ENCODE assay signal across 8 cellular contexts in the genomic region with DNA sequence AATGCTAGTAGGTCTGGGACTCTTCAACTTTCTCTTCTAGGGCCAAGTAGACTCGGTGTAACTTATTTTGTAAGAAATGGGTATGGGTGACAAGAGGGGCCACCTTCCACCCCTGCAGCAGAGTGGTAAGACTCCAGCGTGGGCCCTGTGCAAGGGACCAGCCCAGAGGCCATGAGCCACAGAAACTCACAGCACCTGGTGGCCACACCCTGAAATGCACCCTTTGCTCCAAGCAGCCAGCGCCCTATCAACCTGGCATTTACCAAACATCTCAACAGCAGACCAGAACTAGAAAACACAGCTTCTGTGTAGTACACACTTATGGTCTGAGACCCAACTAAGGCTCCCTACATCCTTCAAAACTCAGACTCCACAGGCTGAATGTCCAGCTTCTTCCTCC. TPM values are rescaled to one million over a fixed set of nuclear protein-coding genes. Genes with fewer than 3 reads are reported as not detected.
A peak's percentile ranks its signal among the peaks of the same experiment; 100 is the strongest.
DNase-seq lines count a peak whose midpoint lies in the region; ATAC-seq and TF ChIP-seq lines count a peak whose summit lies in the region.

No MANE protein-coding gene starts in this region.

- peak; percentile 40 for TF ChIP-seq CTCF in natural killer cell (IDR thresholded peaks at IDR 0.05)
- peak; percentile 24 to 27 for TF ChIP-seq CTCF in tibial artery (IDR thresholded peaks at IDR 0.05)

- no peak overlapping the region for H3K27ac ChIP-seq in tibial artery

- H3K9me3 ChIP-seq in MG63 (no peaks in the 10 kb centered on the region), tibial artery (no peaks in the 10 kb centered on the region)

- no peaks in the 10 kb centered on the region for H3K27me3 Mint-ChIP-seq in natural killer cell (ENCODE audit: low read depth in 2 of 2)

- H3K4me3 ChIP-seq in MG63 (no peak overlapping the region), tibial artery (no peak overlapping the region)

- H3K4me3 Mint-ChIP-seq in natural killer cell: no peak overlapping the region

- H3K4me1 ChIP-seq in tibial artery: peaks cover 0 to under 1% (median 0%) of the 10 kb centered on the region in 4 donors

- H3K27ac Mint-ChIP-seq in natural killer cell: peak overlapping the region; percentile 29 to 35

- intact Hi-C loops in natural killer cell (cut with micrococcal nuclease) (loop anchor here (5.0 kb wide), 1 partner anchor 66 kb away; the partner anchor contains the start of gene ARL2), tibial artery (cut with DNase I; ENCODE audit: low total_unique reads) (no loop called here)

- no peaks in the 10 kb centered on the region for H3K9me3 Mint-ChIP-seq in natural killer cell

- H3K36me3 Mint-ChIP-seq in natural killer cell: no peaks in the 10 kb centered on the region

- DNase-seq in DMS53 (lab: John Stamatoyannopoulos, UW) (peak; percentile 77), DMS53 treated with DMSO at 0.1 percent for 48 hours (lab: John Stamatoyannopoulos, UW; ENCODE audit: unreplicated experiment) (no peak), MG63 (peak; percentile 27), dermis microvascular lymphatic vessel endothelial cell (ENCODE audit: low read depth in 2 of 2) (peak; percentile 33 to 52), natural killer cell (peak; percentile 32), tibial artery (no peak)
- DNase-seq in activated CD4-positive, alpha-beta T cell treated with anti-CD3 and anti-CD28 coated beads for 1 hour: peak; percentile 61

- H3K4me1 Mint-ChIP-seq in natural killer cell: peaks cover 4 to 6% of the 10 kb centered on the region in 2 donors

- ATAC-seq in natural killer cell (peak; percentile 74 to 79 (median 76)), GM18868 (IDR thresholded peaks at IDR 0.05; ENCODE audit: unreplicated experiment) (no peak)

- H3K27me3 ChIP-seq in MG63 (no peaks in the 10 kb centered on the region), tibial artery (no peaks in the 10 kb centered on the region)

- peaks cover 61% of the 10 kb centered on the region for H3K36me3 ChIP-seq in MG63
- H3K36me3 ChIP-seq in tibial artery: no peaks in the 10 kb centered on the region

RNA-seq across cellular contexts. Expression of gene CDCA5, which starts 5.7 kb away (rescaled TPM):
- 42.5 and 43.5 TPM in 2 replicates for total RNA-seq in MG63 (2014; rRNA removed; shearing (Covaris generic); ENCODE audit: low replicate concordance)
- 3.9 and 7.6 TPM in 2 replicates for total RNA-seq in dermis microvascular lymphatic vessel endothelial cell
- 1 to 10 TPM; 3.3 to 6.8 (median 3.8) TPM for total RNA-seq in natural killer cell

RNA-seq across cellular contexts. Expression of gene ZFPL1, which starts 5.9 kb away (rescaled TPM):
- 70.2 and 88.7 TPM in 2 replicates for total RNA-seq in MG63 (2014; rRNA removed; shearing (Covaris generic); ENCODE audit: low replicate concordance)
- total RNA-seq in dermis microvascular lymphatic vessel endothelial cell (20.7 and 24.7 TPM in 2 replicates), natural killer cell (10 to 100 TPM; 49.8 to 60.2 (median 50.8) TPM)

RNA-seq across cellular contexts. Expression of gene VPS51, which starts 17.9 kb away (rescaled TPM):
- total RNA-seq in MG63 (2014; rRNA removed; shearing (Covaris generic); ENCODE audit: low replicate concordance): 60.9 and 117 TPM in 2 replicates
- total RNA-seq in dermis microvascular lymphatic vessel endothelial cell (186 and 271 TPM in 2 replicates), natural killer cell (100 to 1,000 TPM; 180 to 197 (median 184) TPM)

RNA-seq across cellular contexts. Expression of gene NAALADL1, which starts 19.8 kb away (rescaled TPM):
- total RNA-seq in MG63 (2014; rRNA removed; shearing (Covaris generic); ENCODE audit: low replicate concordance): not detected in 2 replicates
- total RNA-seq in dermis microvascular lymphatic vessel endothelial cell: 15.1 and 16.6 TPM in 2 replicates
- total RNA-seq in natural killer cell: 10 to 100 TPM; 41.6 to 54.1 (median 46.0) TPM

RNA-seq across cellular contexts. Expression of gene TM7SF2, which starts 33.5 kb away (rescaled TPM):
- total RNA-seq in MG63 (2014; rRNA removed; shearing (Covaris generic); ENCODE audit: low replicate concordance): 3.5 and 10.9 TPM in 2 replicates
- total RNA-seq in dermis microvascular lymphatic vessel endothelial cell (14.6 and 14.8 TPM in 2 replicates), natural killer cell (10 to 100 TPM; 17.0 to 23.2 (median 18.6) TPM)

Comparison
In these comparisons a context has a peak if more than half of its experiments do, and no peak if none do; other contexts are left out.
1. DNase-seq: peak in DMS53 (single experiment), MG63 (single experiment), activated CD4-positive, alpha-beta T cell treated with anti-CD3 and anti-CD28 coated beads for 1 hour (single experiment), dermis microvascular lymphatic vessel endothelial cell (2 of 2) and natural killer cell (single experiment); none in DMS53 treated with DMSO at 0.1 percent for 48 hours (single experiment) and tibial artery (0 of 2).